In genomic region chr19:54178581-54179261, GRCh38 we compare ENCODE assay signal across 10 cellular contexts. TPM values are rescaled to one million over a fixed set of nuclear protein-coding genes. Genes with fewer than 3 reads are reported as not detected.
DNase-seq lines count a peak whose midpoint lies in the region; ATAC-seq and TF ChIP-seq lines count a peak whose summit lies in the region.
"Had no signal": no experiment of that assay in that cellular context is flagged by ENCODE, and none has a peak within 500 bp of the region (broad histone marks: within the 10 kb centered on the region; RNA-seq: fewer than 3 reads in every experiment).

No MANE protein-coding gene starts in this region.

- H3K9me2 ChIP-seq in SK-N-SH, result no peaks in the 10 kb centered on the region

- H3K79me2 ChIP-seq in SK-N-SH (ENCODE audit: insufficient read depth), result no peaks in the 10 kb centered on the region

- H3K27ac ChIP-seq in left ventricle myocardium inferior (replicated peaks), result no peak overlapping the region
- no peak overlapping the region for H3K27ac ChIP-seq in SK-N-SH (ENCODE audit: low read depth in 2 of 2, low read length in 1 of 2)
- no peak overlapping the region for H3K27ac ChIP-seq in heart right ventricle
- no peak overlapping the region for H3K27ac ChIP-seq in testis
- H3K27ac ChIP-seq in esophagus muscularis mucosa (replicated peaks in 1 of 4), result no peak overlapping the region
- H3K27ac ChIP-seq: thoracic aorta had no signal

- peak; percentile 70 for ATAC-seq in Right ventricle myocardium inferior
- ATAC-seq in heart right ventricle, result peak; percentile 56 to 84 (median 75)
- no peak for ATAC-seq in HG02759 (IDR thresholded peaks at IDR 0.05; ENCODE audit: unreplicated experiment)

- no peak overlapping the region for H3K4me3 ChIP-seq in left ventricle myocardium inferior
- no peak overlapping the region for H3K4me3 ChIP-seq in SK-N-SH (ENCODE audit: low read depth in 2 of 2, low read length in 1 of 2)
- no peak overlapping the region for H3K4me3 ChIP-seq in heart right ventricle
- H3K4me3 ChIP-seq in testis, result no peak overlapping the region
- H3K4me3 ChIP-seq in esophagus muscularis mucosa, result no peak overlapping the region
- H3K4me3 ChIP-seq: HAP-1, thoracic aorta had no signal

- peaks cover 5% of the 10 kb centered on the region; the same call in 1 of the 2 replicates for H4K20me1 ChIP-seq in SK-N-SH (ENCODE audit: insufficient read depth)

- peaks cover 7% of the 10 kb centered on the region for H3F3A ChIP-seq in SK-N-SH (replicated peaks; ENCODE audit: insufficient read depth)

- peaks cover 27% of the 10 kb centered on the region for H3K36me3 ChIP-seq in left ventricle myocardium inferior
- H3K36me3 ChIP-seq in SK-N-SH (replicated peaks in 1 of 2; ENCODE audit: control insufficient read depth in 1 of 2, insufficient read depth in 2 of 2, low read length in 1 of 2), result peaks cover 26 to 29% of the 10 kb centered on the region in 2 experiments
- peaks cover 0 to 72% (median 0%) of the 10 kb centered on the region in 9 donors for H3K36me3 ChIP-seq in heart right ventricle
- H3K36me3 ChIP-seq in testis (ENCODE audit: low read depth, missing control alignments), result no peaks in the 10 kb centered on the region
- peaks cover 0 to 41% (median 30%) of the 10 kb centered on the region in 4 donors for H3K36me3 ChIP-seq in esophagus muscularis mucosa
- H3K36me3 ChIP-seq: thoracic aorta had no signal

- TF ChIP-seq CTCF in left ventricle myocardium inferior (IDR thresholded peaks at IDR 0.05; ENCODE audit: borderline replicate concordance) (no peak), SK-N-SH (IDR thresholded peaks at IDR 0.05) (no peak), heart right ventricle (IDR thresholded peaks at IDR 0.05) (no peak), testis (IDR thresholded peaks at IDR 0.05) (no peak), esophagus muscularis mucosa (IDR thresholded peaks at IDR 0.05) (no peak)

- H3K4me1 ChIP-seq in left ventricle myocardium inferior (no peaks in the 10 kb centered on the region), SK-N-SH (ENCODE audit: control insufficient read depth in 1 of 2, insufficient read depth in 2 of 2, low read depth in 1 of 2, low read length in 1 of 2) (peaks cover 0 to 9% of the 10 kb centered on the region in 2 experiments; a peak in 1 of 4 replicates), heart right ventricle (no peaks in the 10 kb centered on the region), testis (no peaks in the 10 kb centered on the region), esophagus muscularis mucosa (no peaks in the 10 kb centered on the region)
- H3K4me1 ChIP-seq: HAP-1 had no signal

- peaks cover 5% of the 10 kb centered on the region for H3K27me3 ChIP-seq in left ventricle myocardium inferior (ENCODE audit: low read depth)
- H3K27me3 ChIP-seq in SK-N-SH (ENCODE audit: insufficient read depth), result no peaks in the 10 kb centered on the region
- peaks cover 0 to 5% (median 0%) of the 10 kb centered on the region in 7 donors for H3K27me3 ChIP-seq in heart right ventricle
- no peaks in the 10 kb centered on the region for H3K27me3 ChIP-seq in testis
- peaks cover 0 to 9% (median under 1%) of the 10 kb centered on the region in 4 donors for H3K27me3 ChIP-seq in esophagus muscularis mucosa

- TF ChIP-seq POLR2A in testis (IDR thresholded peaks at IDR 0.05), result no peak
- TF ChIP-seq POLR2A in esophagus muscularis mucosa (IDR thresholded peaks at IDR 0.05; ENCODE audit: low read depth), result no peak

- no peak for TF ChIP-seq EP300 in SK-N-SH (IDR thresholded peaks at IDR 0.05; ENCODE audit: borderline replicate concordance in 1 of 2, low read depth in 1 of 2, low read length in 1 of 2)
- no peak for TF ChIP-seq EP300 in esophagus muscularis mucosa (IDR thresholded peaks at IDR 0.05)

- POLR2A ChIA-PET in SK-N-SH (lab: Yijun Ruan, JAX), result no interaction called here

- DNase-seq in Right ventricle myocardium inferior (ENCODE audit: missing footprints), result no peak
- no peak for DNase-seq in left ventricle myocardium inferior
- peak; percentile 72 for DNase-seq in SK-N-SH
- DNase-seq in heart right ventricle, result no peak
- peak; percentile 57 for DNase-seq in testis
- DNase-seq in NCI-H1105 (lab: John Stamatoyannopoulos, UW), result no peak
- no peak for DNase-seq in esophagus muscularis mucosa (ENCODE audit: extremely low spot score)

- intact Hi-C loops in Right ventricle myocardium inferior (cut with DNase I), result no loop called here
- intact Hi-C loops in left ventricle myocardium inferior (cut with micrococcal nuclease), result loop anchor here (10.0 kb wide), 1 partner anchor 56 kb away; no protein-coding TSS in a partner anchor
- intact Hi-C loops in heart right ventricle (cut with DNase I), result no loop called here
- intact Hi-C loops in testis (cut with DNase I; ENCODE audit: low total_unique reads), result no loop called here
- intact Hi-C loops in esophagus muscularis mucosa (cut with DNase I), result no loop called here

- no peak overlapping the region for H2AFZ ChIP-seq in SK-N-SH (ENCODE audit: low read depth)

- no peak for TF ChIP-seq RAD21 in SK-N-SH (IDR thresholded peaks at IDR 0.05; ENCODE audit: low read length)

- no peak overlapping the region for H3K4me2 ChIP-seq in SK-N-SH

- H3K9me3 ChIP-seq in left ventricle myocardium inferior (replicated peaks) (no peaks in the 10 kb centered on the region), SK-N-SH (no peaks in the 10 kb centered on the region), heart right ventricle (no peaks in the 10 kb centered on the region), testis (no peaks in the 10 kb centered on the region), esophagus muscularis mucosa (no peaks in the 10 kb centered on the region)
- H3K9me3 ChIP-seq: HAP-1, thoracic aorta had no signal

- CTCF ChIA-PET in SK-N-SH (lab: Yijun Ruan, JAX), result interaction anchor here (1.6 to 3.5 kb wide), 2 partner anchors 10 to 11 kb away, joined by 4 to 12 read pairs; no protein-coding TSS in a partner anchor

- no peak overlapping the region for H3K9ac ChIP-seq in SK-N-SH

- 88% methylated on average over 22 of the region's 23 CpGs for WGBS in SK-N-SH (ENCODE audit: low lambda C conversion rate)
- 67 to 76% methylated on average over 23 of the region's 23 CpGs for WGBS in heart right ventricle, 2 donors
- WGBS in testis, 2 donors, result 66 to 90% methylated on average over 7 to 21 of the region's 23 CpGs
- WGBS in esophagus muscularis mucosa, result 89% methylated on average over 19 of the region's 23 CpGs

TF ChIP-seq in SK-N-SH, 30 proteins besides CTCF, POLR2A, EP300 and RAD21:
- TF ChIP-seq CHD2 (IDR thresholded peaks at IDR 0.05; ENCODE audit: low read length, partially characterized antibody) (peak; percentile 44), FOSL2 (IDR thresholded peaks at IDR 0.05; ENCODE audit: borderline replicate concordance, low read depth) (no peak)
TF ChIP-seq in SK-N-SH: peak in this region for 1.

RNA-seq across cellular contexts. Expression of gene TMC4, which starts 5.8 kb away (rescaled TPM):
- total RNA-seq in Right ventricle myocardium inferior (0.97 TPM), left ventricle myocardium inferior (2.2 TPM), heart right ventricle (1 to 10 TPM in 9 of 10 donors, under 1 TPM in 1; 0.59 to 5.5 (median 2.1) TPM), testis (under 1 TPM; 0.31 to 0.43 TPM), esophagus muscularis mucosa (under 1 TPM in 3 of 4 donors, not detected in 1; 0.26 to 0.98 (median 0.33) TPM)
- polyA plus RNA-seq in SK-N-SH (2012; rRNA removed) (2.7 and 2.8 TPM in 2 replicates), heart right ventricle (10 to 100 TPM in 1 of 2 donors, 1 to 10 TPM in 1; 1.6 to 11.6 TPM), testis (ENCODE audit: insufficient read depth, low read depth, low replicate concordance) (4.1 TPM)
- 0.66 and 1.2 TPM in 2 replicates for polyA plus RNA-seq in SK-N-SH (2012; cell fraction: cytosol; rRNA removed)
- polyA plus RNA-seq in SK-N-SH (2012; cell fraction: nucleus; rRNA removed), result 11.2 and 15.7 TPM in 2 replicates

RNA-seq across cellular contexts. Expression of gene MBOAT7, which starts 10.7 kb away (rescaled TPM):
- 15.1 TPM for total RNA-seq in Right ventricle myocardium inferior
- 12.2 TPM for total RNA-seq in left ventricle myocardium inferior
- polyA plus RNA-seq in SK-N-SH (2012; rRNA removed), result 65.4 and 80.8 TPM in 2 replicates
- polyA plus RNA-seq in SK-N-SH (2012; cell fraction: cytosol; rRNA removed), result 36.0 and 53.3 TPM in 2 replicates
- 142 and 172 TPM in 2 replicates for polyA plus RNA-seq in SK-N-SH (2012; cell fraction: nucleus; rRNA removed)
- 10 to 100 TPM; 12.3 to 29.4 (median 15.5) TPM for total RNA-seq in heart right ventricle
- polyA plus RNA-seq in heart right ventricle, result 10 to 100 TPM in 1 of 2 donors, 1 to 10 TPM in 1; 7.7 to 17.0 TPM
- total RNA-seq in testis, result 100 to 1,000 TPM; 479 to 482 TPM
- 218 TPM for polyA plus RNA-seq in testis (ENCODE audit: insufficient read depth, low read depth, low replicate concordance)
- 10 to 100 TPM; 40.3 to 83.2 (median 59.4) TPM for total RNA-seq in esophagus muscularis mucosa

RNA-seq across cellular contexts. Expression of gene TSEN34, which starts 12.4 kb away (rescaled TPM):
- total RNA-seq in Right ventricle myocardium inferior (16.1 TPM), left ventricle myocardium inferior (16.2 TPM), heart right ventricle (10 to 100 TPM; 12.1 to 24.0 (median 19.3) TPM), testis (100 to 1,000 TPM; 162 to 177 TPM), esophagus muscularis mucosa (100 to 1,000 TPM in 1 of 4 donors, 10 to 100 TPM in 3; 49.4 to 103 (median 86.8) TPM)
- polyA plus RNA-seq in SK-N-SH (2012; rRNA removed) (82.1 and 84.1 TPM in 2 replicates), heart right ventricle (10 to 100 TPM in 1 of 2 donors, 1 to 10 TPM in 1; 5.6 to 38.0 TPM), testis (ENCODE audit: insufficient read depth, low read depth, low replicate concordance) (73.1 TPM)
- 45.3 and 70.5 TPM in 2 replicates for polyA plus RNA-seq in SK-N-SH (2012; cell fraction: cytosol; rRNA removed)
- polyA plus RNA-seq in SK-N-SH (2012; cell fraction: nucleus; rRNA removed), result 54.9 and 66.9 TPM in 2 replicates

RNA-seq across cellular contexts. Expression of gene LENG1, which starts 19.2 kb away (rescaled TPM):
- 6.6 TPM for total RNA-seq in Right ventricle myocardium inferior
- 7.3 TPM for total RNA-seq in left ventricle myocardium inferior
- polyA plus RNA-seq in SK-N-SH (2012; rRNA removed), result 7.7 and 11.4 TPM in 2 replicates
- 8.3 and 8.4 TPM in 2 replicates for polyA plus RNA-seq in SK-N-SH (2012; cell fraction: cytosol; rRNA removed)
- polyA plus RNA-seq in SK-N-SH (2012; cell fraction: nucleus; rRNA removed), result 7.5 and 10.1 TPM in 2 replicates
- total RNA-seq in heart right ventricle, result 1 to 10 TPM; 5.4 to 8.4 (median 6.9) TPM
- polyA plus RNA-seq in heart right ventricle, result 10 to 100 TPM; 14.6 to 16.9 TPM
- total RNA-seq in testis, result 10 to 100 TPM; 10.2 to 12.8 TPM
- polyA plus RNA-seq in testis (ENCODE audit: insufficient read depth, low read depth, low replicate concordance), result 20.6 TPM
- 10 to 100 TPM in 3 of 4 donors, 1 to 10 TPM in 1; 10.0 to 12.7 (median 11.5) TPM for total RNA-seq in esophagus muscularis mucosa

RNA-seq across cellular contexts. Expression of gene RPS9, which starts 21.9 kb away (rescaled TPM):
- total RNA-seq in Right ventricle myocardium inferior (681 TPM), left ventricle myocardium inferior (648 TPM), heart right ventricle (100 to 1,000 TPM; 550 to 734 (median 603) TPM), testis (1,000 to 10,000 TPM in 1 of 2 donors, 100 to 1,000 TPM in 1; 648 to 1,251 TPM), esophagus muscularis mucosa (1,000 to 10,000 TPM; 1,410 to 2,465 (median 1,750) TPM)
- polyA plus RNA-seq in SK-N-SH (2012; rRNA removed) (3,441 and 3,815 TPM in 2 replicates), heart right ventricle (1,000 to 10,000 TPM; 1,335 to 2,571 TPM), testis (ENCODE audit: insufficient read depth, low read depth, low replicate concordance) (969 TPM)
- polyA plus RNA-seq in SK-N-SH (2012; cell fraction: cytosol; rRNA removed), result 2,410 and 3,106 TPM in 2 replicates
- 1,220 and 1,672 TPM in 2 replicates for polyA plus RNA-seq in SK-N-SH (2012; cell fraction: nucleus; rRNA removed)

Comparison
In these comparisons a context has a peak if more than half of its experiments do, and no peak if none do; other contexts are left out.
1. DNase-seq: peak in SK-N-SH (single experiment) and testis (single experiment); none in Right ventricle myocardium inferior (single experiment), left ventricle myocardium inferior (single experiment), heart right ventricle (0 of 2), NCI-H1105 (single experiment) and esophagus muscularis mucosa (single experiment).
2. RNA of gene MBOAT7, which starts 10.7 kb away (total RNA-seq): 479 to 482 TPM in testis; 40.3 to 83.2 TPM in esophagus muscularis mucosa, 12.3 to 29.4 TPM in heart right ventricle, 15.1 TPM in Right ventricle myocardium inferior (single experiment) and 12.2 TPM in left ventricle myocardium inferior (single experiment); every median in the first group is over 4 times any median in the second.